In genomic region chr20:17580905-17581304, GRCh38 we compare ENCODE assay signal across 13 cellular contexts.
"Had no signal": no experiment of that assay in that cellular context is flagged by ENCODE, and none has a peak within 500 bp of the region (broad histone marks: within the 10 kb centered on the region; RNA-seq: fewer than 3 reads in every experiment).

No MANE protein-coding gene starts in this region.

- H3K27me3 ChIP-seq: dorsolateral prefrontal cortex, foreskin keratinocyte, left lung, vagina had no signal

- H3K4me3 ChIP-seq: dorsolateral prefrontal cortex, left lung, vagina had no signal

- H3K36me3 ChIP-seq: vagina had no signal

- DNase-seq: activated CD4-positive, alpha-beta T cell treated with anti-CD3 and anti-CD28 coated beads for 1 hour; activated CD4-positive, alpha-beta T cell treated with anti-CD3 and anti-CD28 coated beads, Interleukin-2, amount 50 U/mL, for 48 hours; activated gamma-delta T cell; activated T-cell treated with anti-CD3 and anti-CD28 coated beads, Interleukin-2, amount 50 U/mL, for 4 hours; dorsolateral prefrontal cortex; foreskin keratinocyte; head of caudate nucleus; left lung; mesendoderm; stimulated activated CD4-positive, alpha-beta T cell treated with anti-CD3 and anti-CD28 coated beads, Interleukin-2, amount 100 ng/mL, for 48 hours; stimulated activated naive CD8-positive, alpha-beta T cell treated with anti-CD3 and anti-CD28 coated beads, Interleukin-15, Interleukin-2, amounts not matched to agents 100 U/mL and 50 U/mL, for 24 hours had no signal

- ATAC-seq: activated T-cell treated with anti-CD3 and anti-CD28 coated beads, Interleukin-2, amount 50 U/mL, for 4 hours; foreskin keratinocyte; left lung; stimulated activated naive CD8-positive, alpha-beta T cell treated with anti-CD3 and anti-CD28 coated beads, Interleukin-15, Interleukin-2, amounts not matched to agents 100 U/mL and 50 U/mL, for 24 hours had no signal

- FAIRE-seq: endometrium had no signal

- H3K9me3 ChIP-seq: left lung, vagina had no signal

- H3K27ac ChIP-seq: dorsolateral prefrontal cortex, foreskin keratinocyte, left lung, vagina had no signal
